ENCODE assay signal across 8 cellular contexts in genomic region chr3:141878812-141879211, GRCh38. TPM values are rescaled to one million over a fixed set of nuclear protein-coding genes. Genes with fewer than 3 reads are reported as not detected.
A peak's percentile ranks its signal among the peaks of the same experiment; 100 is the strongest.
DNase-seq lines count a peak whose midpoint lies in the region; ATAC-seq and TF ChIP-seq lines count a peak whose summit lies in the region.

No MANE protein-coding gene starts in this region.

- H3K27ac Mint-ChIP-seq in mesothelial cell of epicardium = peak overlapping the region; percentile 89

- H3K4me3 Mint-ChIP-seq in mesothelial cell of epicardium = peak overlapping the region; percentile 79

- peaks cover 43% of the 10 kb centered on the region for H3K4me1 Mint-ChIP-seq in mesothelial cell of epicardium

- H3K79me2 ChIP-seq in Karpas-422 (ENCODE audit: low read length) = peaks cover 73% of the 10 kb centered on the region

- peak overlapping the region; percentile 96 for H3K4me2 ChIP-seq in Karpas-422 (ENCODE audit: low read depth, low read length, poor library complexity, severe bottlenecking)

- peak overlapping the region; percentile 97 for H3K4me3 ChIP-seq in Karpas-422 (ENCODE audit: low read length)

- peaks cover 31% of the 10 kb centered on the region for H3K36me3 ChIP-seq in Karpas-422 (ENCODE audit: insufficient read depth, low read length)

- H3K9me2 ChIP-seq in Karpas-422 (replicated peaks; ENCODE audit: insufficient read depth, low read length) = no peaks in the 10 kb centered on the region

- H3K4me1 ChIP-seq in Karpas-422 (ENCODE audit: low read length) = peaks cover 38% of the 10 kb centered on the region

- peaks cover 8% of the 10 kb centered on the region for H3K36me3 Mint-ChIP-seq in mesothelial cell of epicardium

- ATAC-seq in HG03439 (IDR thresholded peaks at IDR 0.05; ENCODE audit: unreplicated experiment) = no peak

- H3K27ac ChIP-seq in Karpas-422 (ENCODE audit: low read length) = 0 out of 2 replicates have a peak overlapping the region, but pooled peaks have one; percentile 79

- in situ Hi-C loops in Caki2 (cut with HindIII; ENCODE audit: low pct_unique_long_range_greater_than_20kb, low sequenced_read_pairs) = no loop called here

- H3K9ac ChIP-seq in Karpas-422 (ENCODE audit: low read length) = peak overlapping the region; percentile 99

- DNase-seq in Caki2 (ENCODE audit: low read depth) (peak; percentile 7), Karpas-422 (no peak), astrocyte of the hippocampus (ENCODE audit: low read depth, low spot score) (peak; percentile 18), mesothelial cell of epicardium (ENCODE audit: low spot score in 2 of 2, unreplicated experiment in 2 of 2) (no peak), SKM-1 (lab: John Stamatoyannopoulos, UW; ENCODE audit: unreplicated experiment) (no peak), hypothalamus (lab: John Stamatoyannopoulos, UW) (no peak), activated gamma-delta T cell treated with Interleukin-2 at 50 U/mL for 16 hours (no peak)

- H3K9me3 ChIP-seq in Karpas-422 (ENCODE audit: low read length) = no peaks in the 10 kb centered on the region

- no peak overlapping the region for H2AFZ ChIP-seq in Karpas-422 (ENCODE audit: low read length)

- H3K9me3 Mint-ChIP-seq in mesothelial cell of epicardium = no peaks in the 10 kb centered on the region

- TF ChIP-seq CTCF in mesothelial cell of epicardium (IDR thresholded peaks at IDR 0.05; ENCODE audit: unreplicated experiment) = no peak

- H3K27me3 ChIP-seq in Karpas-422 (ENCODE audit: low read length) = no peaks in the 10 kb centered on the region

- H3K27me3 Mint-ChIP-seq in mesothelial cell of epicardium (ENCODE audit: low read depth) = no peaks in the 10 kb centered on the region

- 0 out of 2 replicates have a peak, but pooled peaks cover 4% of the 10 kb centered on the region for H4K20me1 ChIP-seq in Karpas-422 (ENCODE audit: insufficient read depth, low read depth, low read length)

RNA-seq across cellular contexts. Expression of gene ATP1B3, which starts 2.4 kb away (rescaled TPM):
- 20.6 and 25.9 TPM in 2 replicates for total RNA-seq in Caki2 (2014; rRNA removed; shearing (Covaris generic); ENCODE audit: low replicate concordance)
- total RNA-seq in Karpas-422 (2014; rRNA removed; shearing (Covaris generic); ENCODE audit: low replicate concordance) = 54.6 and 68.7 TPM in 2 replicates
- total RNA-seq in mesothelial cell of epicardium = 139 to 154 TPM (median 149 TPM) in 3 replicates

Comparison
In these comparisons a context has a peak if more than half of its experiments do, and no peak if none do; other contexts are left out.
1. DNase-seq: peak in Caki2 (single experiment) and astrocyte of the hippocampus (single experiment); none in Karpas-422 (single experiment), mesothelial cell of epicardium (0 of 2), SKM-1 (single experiment), hypothalamus (0 of 51) and activated gamma-delta T cell treated with Interleukin-2 at 50 U/mL for 16 hours (single experiment).